11 cellular contexts compared by ENCODE assay signal in genomic region chr18:75489493-75490190, GRCh38.
DNase-seq lines count a peak whose midpoint lies in the region; FAIRE-seq and TF ChIP-seq lines count a peak whose summit lies in the region.
"Had no signal": no experiment of that assay in that cellular context is flagged by ENCODE, and none has a peak within 500 bp of the region (broad histone marks: within the 10 kb centered on the region; RNA-seq: fewer than 3 reads in every experiment).

No MANE protein-coding gene starts in this region.

- DNase-seq in BJ (ENCODE audit: low read depth) (peak; percentile 89), MG63 (peak; percentile 66), epidermal melanocyte (ENCODE audit: insufficient read length, low spot score) (peak; percentile 35), nephron progenitor cell (no peak), kidney (no peak), glutamatergic neuron (no peak)
- no peak for DNase-seq in activated CD4-positive, alpha-beta T cell treated with anti-CD3 and anti-CD28 coated beads, Interleukin-2, amount 10 ng/mL, durations not matched to agents 7 days and 5 days
- no peak for DNase-seq in stimulated activated CD4-positive, alpha-beta T cell treated with anti-CD3 and anti-CD28 coated beads, Interleukin-4, amount 100 ng/mL, for 24 hours
- DNase-seq: activated effector memory CD4-positive, alpha-beta T cell treated with anti-CD3 and anti-CD28 coated beads, Interleukin-2, amount 50 U/mL, for 16 hours; NCI-H1105; OCI-M1 had no signal

- H3K9me3 Mint-ChIP-seq in nephron progenitor cell = peaks cover 14% of the 10 kb centered on the region
- H3K9me3 Mint-ChIP-seq in glutamatergic neuron (ENCODE audit: unreplicated experiment) = no peaks in the 10 kb centered on the region
- H3K9me3 Mint-ChIP-seq in activated CD4-positive, alpha-beta T cell treated with anti-CD3 and anti-CD28 coated beads, Interleukin-2, amount 10 ng/mL, durations not matched to agents 7 days and 5 days = no peaks in the 10 kb centered on the region

- H3K4me3 ChIP-seq in BJ (ENCODE audit: low read depth, low read length) (no peak overlapping the region), MG63 (no peak overlapping the region), kidney (ENCODE audit: low read length in 2 of 2) (no peak overlapping the region)

- intact Hi-C loops in kidney (cut with DNase I) = loop anchor here (10.0 kb wide), 1 partner anchor 845 kb away; no protein-coding TSS in a partner anchor

- H3K27me3 Mint-ChIP-seq in nephron progenitor cell (ENCODE audit: low read depth, poor library complexity) (no peaks in the 10 kb centered on the region), glutamatergic neuron (ENCODE audit: unreplicated experiment) (no peaks in the 10 kb centered on the region)
- H3K27me3 Mint-ChIP-seq in activated CD4-positive, alpha-beta T cell treated with anti-CD3 and anti-CD28 coated beads, Interleukin-2, amount 10 ng/mL, durations not matched to agents 7 days and 5 days = peaks cover 12% of the 10 kb centered on the region

- POLR2A ChIA-PET in BJ (lab: Charles Lee) = no interaction called here
- POLR2A ChIA-PET in activated CD4-positive, alpha-beta T cell treated with anti-CD3 and anti-CD28 coated beads, Interleukin-2, amount 10 ng/mL, durations not matched to agents 7 days and 5 days (lab: Charles Lee) = no interaction called here

- CTCF ChIA-PET in BJ (lab: Yijun Ruan, JAX) = interaction anchor here (0.7 kb wide), 1 partner anchor 35 kb away, joined by 3 read pairs; no protein-coding TSS in a partner anchor
- CTCF ChIA-PET in activated CD4-positive, alpha-beta T cell treated with anti-CD3 and anti-CD28 coated beads, Interleukin-2, amount 10 ng/mL, durations not matched to agents 7 days and 5 days (lab: Charles Lee) = interaction anchor here (0.6 kb wide), 1 partner anchor 1031 kb away, joined by 4 read pairs; no protein-coding TSS in a partner anchor

- FAIRE-seq in kidney (lab: Jason Lieb, UNC) = no peak

- H3K36me3 ChIP-seq in BJ (ENCODE audit: control insufficient read depth, insufficient read depth, low read length) (no peaks in the 10 kb centered on the region), MG63 (no peaks in the 10 kb centered on the region), kidney (ENCODE audit: control insufficient read depth in 1 of 2, insufficient read depth in 2 of 2, low read length in 2 of 2) (no peaks in the 10 kb centered on the region)

- no peak overlapping the region for H3K27ac ChIP-seq in kidney (ENCODE audit: low read depth in 2 of 2, low read length in 2 of 2)

- H3K36me3 Mint-ChIP-seq in nephron progenitor cell (ENCODE audit: low read depth) = no peaks in the 10 kb centered on the region
- no peaks in the 10 kb centered on the region for H3K36me3 Mint-ChIP-seq in glutamatergic neuron (ENCODE audit: unreplicated experiment)
- H3K36me3 Mint-ChIP-seq in activated CD4-positive, alpha-beta T cell treated with anti-CD3 and anti-CD28 coated beads, Interleukin-2, amount 10 ng/mL, durations not matched to agents 7 days and 5 days (ENCODE audit: low read depth) = no peaks in the 10 kb centered on the region

- H3K9ac ChIP-seq in kidney (ENCODE audit: low read length in 2 of 2) = no peak overlapping the region

- no peaks in the 10 kb centered on the region for H3K4me1 ChIP-seq in kidney (ENCODE audit: control insufficient read depth in 1 of 2, insufficient read depth in 1 of 2, low read depth in 1 of 2, low read length in 2 of 2)

- H3K27ac Mint-ChIP-seq in nephron progenitor cell (peak overlapping the region; percentile 6), glutamatergic neuron (ENCODE audit: unreplicated experiment) (no peak overlapping the region)
- no peak overlapping the region for H3K27ac Mint-ChIP-seq in activated CD4-positive, alpha-beta T cell treated with anti-CD3 and anti-CD28 coated beads, Interleukin-2, amount 10 ng/mL, durations not matched to agents 7 days and 5 days

- H3K9me3 ChIP-seq in MG63 (no peaks in the 10 kb centered on the region), kidney (ENCODE audit: control insufficient read depth in 1 of 2, low read length in 2 of 2) (no peaks in the 10 kb centered on the region)

- TF ChIP-seq CTCF in BJ (IDR thresholded peaks at IDR 0.05; ENCODE audit: insufficient read depth, low read depth, low read length) (no peak), nephron progenitor cell (IDR thresholded peaks at IDR 0.05) (no peak), kidney (IDR thresholded peaks at IDR 0.05; ENCODE audit: borderline replicate concordance, extremely low read depth, insufficient read depth) (no peak), glutamatergic neuron (IDR thresholded peaks at IDR 0.05; ENCODE audit: partially characterized antibody, unreplicated experiment) (no peak)

- H3K4me1 Mint-ChIP-seq in nephron progenitor cell (peaks cover 21% of the 10 kb centered on the region), glutamatergic neuron (ENCODE audit: low read depth, unreplicated experiment) (no peaks in the 10 kb centered on the region)
- no peaks in the 10 kb centered on the region for H3K4me1 Mint-ChIP-seq in activated CD4-positive, alpha-beta T cell treated with anti-CD3 and anti-CD28 coated beads, Interleukin-2, amount 10 ng/mL, durations not matched to agents 7 days and 5 days

- H3K4me3 Mint-ChIP-seq in nephron progenitor cell (no peak overlapping the region), glutamatergic neuron (ENCODE audit: unreplicated experiment) (no peak overlapping the region)
- H3K4me3 Mint-ChIP-seq in activated CD4-positive, alpha-beta T cell treated with anti-CD3 and anti-CD28 coated beads, Interleukin-2, amount 10 ng/mL, durations not matched to agents 7 days and 5 days = no peak overlapping the region

- H3K27me3 ChIP-seq in BJ (ENCODE audit: control insufficient read depth, insufficient read depth, low read length) = no peaks in the 10 kb centered on the region
- no peaks in the 10 kb centered on the region for H3K27me3 ChIP-seq in MG63

Comparison
In these comparisons a context has a peak if more than half of its experiments do, and no peak if none do; other contexts are left out.
1. DNase-seq: peak in BJ (single experiment), MG63 (single experiment) and epidermal melanocyte (single experiment); none in nephron progenitor cell (single experiment), kidney (single experiment), glutamatergic neuron (single experiment), activated CD4-positive, alpha-beta T cell treated with anti-CD3 and anti-CD28 coated beads, Interleukin-2, amount 10 ng/mL, durations not matched to agents 7 days and 5 days (single experiment) and stimulated activated CD4-positive, alpha-beta T cell treated with anti-CD3 and anti-CD28 coated beads, Interleukin-4, amount 100 ng/mL, for 24 hours (single experiment).